12 cellular contexts compared by ENCODE assay signal in genomic region chr1:42282867-42283583, GRCh38. TPM values are rescaled to one million over a fixed set of nuclear protein-coding genes. Genes with fewer than 3 reads are reported as not detected.
DNase-seq lines count a peak whose midpoint lies in the region; ATAC-seq and TF ChIP-seq lines count a peak whose summit lies in the region.
"Had no signal": no experiment of that assay in that cellular context is flagged by ENCODE, and none has a peak within 500 bp of the region (broad histone marks: within the 10 kb centered on the region; RNA-seq: fewer than 3 reads in every experiment).

No MANE protein-coding gene starts in this region.

- peak overlapping the region; percentile 75 for H3K27ac Mint-ChIP-seq in activated CD4-positive, alpha-beta T cell treated with anti-CD3 and anti-CD28 coated beads for 36 hours
- peak overlapping the region; percentile 21 for H3K27ac Mint-ChIP-seq in stimulated activated effector memory CD8-positive, alpha-beta T cell treated with anti-CD3 and anti-CD28 coated beads, Interleukin-12 subunit alpha, Interleukin-12 subunit beta, amount 100 ng/mL, for 72 hours

- H3K27me3 Mint-ChIP-seq in activated CD4-positive, alpha-beta T cell treated with anti-CD3 and anti-CD28 coated beads for 36 hours, result no peaks in the 10 kb centered on the region

- H3K9me3 Mint-ChIP-seq in activated CD4-positive, alpha-beta T cell treated with anti-CD3 and anti-CD28 coated beads for 36 hours (ENCODE audit: low read depth), result no peaks in the 10 kb centered on the region
- H3K9me3 Mint-ChIP-seq in stimulated activated effector memory CD8-positive, alpha-beta T cell treated with anti-CD3 and anti-CD28 coated beads, Interleukin-12 subunit alpha, Interleukin-12 subunit beta, amount 100 ng/mL, for 72 hours, result no peaks in the 10 kb centered on the region

- intact Hi-C loops in activated CD4-positive, alpha-beta T cell treated with anti-CD3 and anti-CD28 coated beads for 36 hours (cut with DNase I, micrococcal nuclease), result loop anchor here (1.0 to 2.0 kb wide), 2 partner anchors 51 to 52 kb away; partner anchors contain the start of gene FOXJ3 (in 1 of the 2)

- H3K4me3 Mint-ChIP-seq in activated CD4-positive, alpha-beta T cell treated with anti-CD3 and anti-CD28 coated beads for 36 hours, result no peak overlapping the region
- H3K4me3 Mint-ChIP-seq in stimulated activated effector memory CD8-positive, alpha-beta T cell treated with anti-CD3 and anti-CD28 coated beads, Interleukin-12 subunit alpha, Interleukin-12 subunit beta, amount 100 ng/mL, for 72 hours, result no peak overlapping the region

- CTCF ChIA-PET in activated CD4-positive, alpha-beta T cell treated with anti-CD3 and anti-CD28 coated beads for 36 hours (lab: Charles Lee), result interaction anchor here (0.8 kb wide), 1 partner anchor 22 kb away, joined by 3 read pairs; no protein-coding TSS in a partner anchor

- H3K36me3 Mint-ChIP-seq in activated CD4-positive, alpha-beta T cell treated with anti-CD3 and anti-CD28 coated beads for 36 hours (ENCODE audit: low read depth), result peaks cover 7% of the 10 kb centered on the region
- peaks cover 10% of the 10 kb centered on the region for H3K36me3 Mint-ChIP-seq in stimulated activated effector memory CD8-positive, alpha-beta T cell treated with anti-CD3 and anti-CD28 coated beads, Interleukin-12 subunit alpha, Interleukin-12 subunit beta, amount 100 ng/mL, for 72 hours

- POLR2A ChIA-PET in activated CD4-positive, alpha-beta T cell treated with anti-CD3 and anti-CD28 coated beads for 36 hours (lab: Charles Lee), result no interaction called here

- peak; percentile 99 for ATAC-seq in activated CD4-positive, alpha-beta T cell treated with anti-CD3 and anti-CD28 coated beads for 36 hours
- ATAC-seq in SK-N-SH treated with all-trans-retinoic acid at 6 μM for 48 hours, result peak; percentile 64
- peak; percentile 86 for ATAC-seq in stimulated activated effector memory CD8-positive, alpha-beta T cell treated with anti-CD3 and anti-CD28 coated beads, Interleukin-12 subunit alpha, Interleukin-12 subunit beta, amount 100 ng/mL, for 72 hours
- ATAC-seq in GM19467 (IDR thresholded peaks at IDR 0.05; ENCODE audit: unreplicated experiment), result no peak
- no peak for ATAC-seq in GM19023 (IDR thresholded peaks at IDR 0.05; ENCODE audit: unreplicated experiment)

- DNase-seq in activated CD4-positive, alpha-beta T cell treated with anti-CD3 and anti-CD28 coated beads for 36 hours, result no peak
- no peak for DNase-seq in activated CD4-positive, alpha-beta T cell treated with anti-CD3 and anti-CD28 coated beads for 1 hour
- peak; percentile 11 for DNase-seq in fibroblast of gingiva (ENCODE audit: low read depth)
- no peak for DNase-seq in stimulated activated effector memory CD8-positive, alpha-beta T cell treated with anti-CD3 and anti-CD28 coated beads, Interleukin-12 subunit alpha, Interleukin-12 subunit beta, amount 100 ng/mL, for 72 hours (ENCODE audit: low spot score in 2 of 2)
- no peak for DNase-seq in NCI-H774 (lab: John Stamatoyannopoulos, UW)
- DNase-seq: DMS79; NCI-H2227 treated with DMSO at 0.1 percent for 48 hours; SIG-M5; stimulated activated CD4-positive, alpha-beta T cell treated with anti-CD3 and anti-CD28 coated beads, Interleukin-4, amount 100 ng/mL, for 4 hours had no signal

- peaks cover 53% of the 10 kb centered on the region for H3K4me1 Mint-ChIP-seq in activated CD4-positive, alpha-beta T cell treated with anti-CD3 and anti-CD28 coated beads for 36 hours
- peaks cover 43% of the 10 kb centered on the region for H3K4me1 Mint-ChIP-seq in stimulated activated effector memory CD8-positive, alpha-beta T cell treated with anti-CD3 and anti-CD28 coated beads, Interleukin-12 subunit alpha, Interleukin-12 subunit beta, amount 100 ng/mL, for 72 hours

TF ChIP-seq in SK-N-SH treated with all-trans-retinoic acid at 6 μM for 48 hours, 23 proteins besides CTCF, POLR2A, EP300 and RAD21:
- TF ChIP-seq CREB5 (CRISPR knock-in tag; IDR thresholded peaks at IDR 0.05; ENCODE audit: low read depth) (no peak), ZNF70 (CRISPR knock-in tag; IDR thresholded peaks at IDR 0.05) (no peak)

RNA-seq across cellular contexts. Expression of gene FOXJ3, which starts 52.0 kb away (rescaled TPM):
- total RNA-seq in activated CD4-positive, alpha-beta T cell treated with anti-CD3 and anti-CD28 coated beads for 36 hours, result 10 to 100 TPM; 44.1 to 54.0 TPM

Comparison
In these comparisons a context has a peak if more than half of its experiments do, and no peak if none do; other contexts are left out.
1. ATAC-seq: peak in activated CD4-positive, alpha-beta T cell treated with anti-CD3 and anti-CD28 coated beads for 36 hours (single experiment), SK-N-SH treated with all-trans-retinoic acid at 6 μM for 48 hours (single experiment) and stimulated activated effector memory CD8-positive, alpha-beta T cell treated with anti-CD3 and anti-CD28 coated beads, Interleukin-12 subunit alpha, Interleukin-12 subunit beta, amount 100 ng/mL, for 72 hours (single experiment); none in GM19467 (single experiment) and GM19023 (single experiment).